ENCODE assay signal across 1 cellular context in genomic region chr9:95058795-95059386, GRCh38.
TF ChIP-seq lines count a peak whose summit lies in the region.

No MANE protein-coding gene starts in this region.

TF ChIP-seq in HEK293, 187 proteins besides CTCF, POLR2A, EP300 and RAD21 (continued from another document):
- TF ChIP-seq PRDM2 (tag by site-specific recombination; IDR thresholded peaks at IDR 0.05; ENCODE audit: borderline replicate concordance) (no peak), SP7 (tag by site-specific recombination; IDR thresholded peaks at IDR 0.05) (peak; percentile 42; the same call in 1 of the 2 replicates), GLI2 (tag by site-specific recombination; IDR thresholded peaks at IDR 0.05; ENCODE audit: borderline replicate concordance, low read depth) (no peak), ZXDB (tag by site-specific recombination; IDR thresholded peaks at IDR 0.05) (peak; percentile 23; the same call in 1 of the 2 replicates), ZNF549 (tag by site-specific recombination; IDR thresholded peaks at IDR 0.05) (no peak), ZNF423 (tag by site-specific recombination; IDR thresholded peaks at IDR 0.05) (no peak), AEBP2 (tag by site-specific recombination; IDR thresholded peaks at IDR 0.05; ENCODE audit: borderline replicate concordance) (no peak), ZNF560 (tag by site-specific recombination; IDR thresholded peaks at IDR 0.05; ENCODE audit: borderline replicate concordance) (no peak), PRDM6 (tag by site-specific recombination; IDR thresholded peaks at IDR 0.05) (peak; percentile 87), ZNF843 (tag by site-specific recombination; IDR thresholded peaks at IDR 0.05) (peak; percentile 69; the same call in 1 of the 2 replicates), HOXA7 (CRISPR knock-in tag; IDR thresholded peaks at IDR 0.05; ENCODE audit: borderline replicate concordance) (no peak), ZNF629 (tag by site-specific recombination; IDR thresholded peaks at IDR 0.05) (0 out of 2 replicates have a peak, but pooled peaks have one; percentile 10), FEZF1 (tag by site-specific recombination; IDR thresholded peaks at IDR 0.05) (peak; percentile 47; the same call in 1 of the 2 replicates), WT1 (tag by site-specific recombination; IDR thresholded peaks at IDR 0.05) (0 out of 2 replicates have a peak, but pooled peaks have one; percentile 10), ZNF514 (tag by site-specific recombination; IDR thresholded peaks at IDR 0.05) (no peak), ZNF146 (tag by site-specific recombination; IDR thresholded peaks at IDR 0.05) (no peak), ZNF624 (tag by site-specific recombination; IDR thresholded peaks at IDR 0.05) (no peak), OSR2 (tag by site-specific recombination; IDR thresholded peaks at IDR 0.05) (peak; percentile 78), ZNF580 (tag by site-specific recombination; IDR thresholded peaks at IDR 0.05) (0 out of 2 replicates have a peak, but pooled peaks have one; percentile 34), ZNF561 (tag by site-specific recombination; IDR thresholded peaks at IDR 0.05; ENCODE audit: borderline replicate concordance) (no peak), HIC1 (tag by site-specific recombination; IDR thresholded peaks at IDR 0.05) (peak; percentile 49; the same call in 1 of the 2 replicates), KLF16 (tag by site-specific recombination; IDR thresholded peaks at IDR 0.05) (no peak)
TF ChIP-seq in HEK293: peak in this region for 13.
